Comparison of ENCODE assay signal across 19 cellular contexts in the genomic region with DNA sequence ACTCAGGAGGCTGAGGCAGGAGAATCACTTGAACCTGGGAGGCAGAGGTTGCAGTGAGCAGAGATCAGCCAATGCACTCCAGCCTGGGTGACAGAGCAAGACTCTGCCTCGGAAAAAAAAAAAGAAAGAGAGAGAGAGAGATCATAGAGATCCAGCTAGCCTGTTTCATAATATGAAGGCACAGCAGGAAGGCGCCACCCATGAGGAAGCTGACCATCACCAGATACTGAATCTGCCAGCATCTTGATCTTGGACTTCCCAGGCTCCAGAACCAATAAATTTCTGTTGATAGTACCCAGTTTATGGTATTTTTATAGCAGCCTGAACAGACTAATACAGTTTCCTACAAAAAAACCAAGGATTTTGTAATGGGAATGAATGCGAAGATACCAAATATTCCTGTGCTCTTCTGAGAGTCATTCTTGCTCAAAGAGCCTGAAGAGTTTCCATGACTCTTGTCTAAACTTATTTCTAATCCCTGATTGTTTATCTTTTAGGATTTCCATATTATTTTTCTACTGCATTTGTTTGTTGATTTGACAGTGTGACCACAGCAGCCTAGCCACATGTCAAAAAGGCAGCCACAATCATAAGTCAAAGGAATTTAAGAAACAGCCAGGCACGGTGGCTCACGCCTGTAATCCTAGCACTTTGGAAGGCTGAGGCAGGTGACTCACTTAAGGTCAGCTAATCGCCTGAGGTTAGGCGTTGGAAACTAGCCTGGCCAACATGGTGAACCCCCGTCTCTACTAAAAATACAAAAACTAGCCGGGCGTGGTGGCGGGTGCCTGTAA. TPM values are rescaled to one million over a fixed set of nuclear protein-coding genes. Genes with fewer than 3 reads are reported as not detected.
DNase-seq lines count a peak whose midpoint lies in the region; ATAC-seq and TF ChIP-seq lines count a peak whose summit lies in the region.
"Had no signal": no experiment of that assay in that cellular context is flagged by ENCODE, and none has a peak within 500 bp of the region (broad histone marks: within the 10 kb centered on the region; RNA-seq: fewer than 3 reads in every experiment).

No MANE protein-coding gene starts in this region.

- no peaks in the 10 kb centered on the region for H3K36me3 ChIP-seq in RWPE2 (ENCODE audit: low read depth)
- H3K36me3 ChIP-seq: neutrophil had no signal

- H3K27me3 Mint-ChIP-seq in activated CD8-positive, alpha-beta T cell treated with anti-CD3 and anti-CD28 coated beads for 36 hours, result no peaks in the 10 kb centered on the region

- no peaks in the 10 kb centered on the region for H3K9me3 ChIP-seq in RWPE2 (ENCODE audit: severe bottlenecking)
- H3K9me3 ChIP-seq: neutrophil had no signal

- no peaks in the 10 kb centered on the region for H3K4me1 ChIP-seq in RWPE2 (ENCODE audit: insufficient read depth, poor library complexity, severe bottlenecking)

- peaks cover 2% of the 10 kb centered on the region for H3K9me3 Mint-ChIP-seq in activated CD8-positive, alpha-beta T cell treated with anti-CD3 and anti-CD28 coated beads for 36 hours
- H3K9me3 Mint-ChIP-seq: CD8-positive, alpha-beta memory T cell had no signal

- CTCF ChIA-PET in activated CD8-positive, alpha-beta T cell treated with anti-CD3 and anti-CD28 coated beads for 36 hours (lab: Charles Lee), result no interaction called here

- no peaks in the 10 kb centered on the region for H3K36me3 Mint-ChIP-seq in activated CD8-positive, alpha-beta T cell treated with anti-CD3 and anti-CD28 coated beads for 36 hours (ENCODE audit: low read depth)
- H3K36me3 Mint-ChIP-seq: CD8-positive, alpha-beta memory T cell had no signal

- TF ChIP-seq CTCF in AG09319 (IDR thresholded peaks at IDR 0.05; ENCODE audit: low read depth, low read length), result no peak
- TF ChIP-seq CTCF in RWPE2 (IDR thresholded peaks at IDR 0.05; ENCODE audit: poor library complexity, severe bottlenecking), result no peak
- no peak for TF ChIP-seq CTCF in activated CD8-positive, alpha-beta T cell treated with anti-CD3 and anti-CD28 coated beads for 36 hours (IDR thresholded peaks at IDR 0.05)

- no peaks in the 10 kb centered on the region for H3K4me1 Mint-ChIP-seq in activated CD8-positive, alpha-beta T cell treated with anti-CD3 and anti-CD28 coated beads for 36 hours (ENCODE audit: low read depth)

- no peak overlapping the region for H3K27ac Mint-ChIP-seq in activated CD8-positive, alpha-beta T cell treated with anti-CD3 and anti-CD28 coated beads for 36 hours
- H3K27ac Mint-ChIP-seq: CD8-positive, alpha-beta memory T cell; T-helper 2 cell treated with Interferon-gamma antibody and Interleukin-4, amounts not matched to agents 5 μg/mL and 100 μg/mL, for 36 hours had no signal

- peak; percentile 62; the same call in 2 of the 3 replicates for ATAC-seq in RWPE2 (ENCODE audit: low read depth)
- no peak for ATAC-seq in HG03025 (IDR thresholded peaks at IDR 0.05; ENCODE audit: low FRiP score, unreplicated experiment)
- ATAC-seq in activated CD8-positive, alpha-beta T cell treated with anti-CD3 and anti-CD28 coated beads for 36 hours, result no peak
- ATAC-seq: left colon, sciatic nerve had no signal

- no peak overlapping the region for H3K4me3 Mint-ChIP-seq in activated CD8-positive, alpha-beta T cell treated with anti-CD3 and anti-CD28 coated beads for 36 hours
- H3K4me3 Mint-ChIP-seq: CD8-positive, alpha-beta memory T cell; T-helper 2 cell treated with Interferon-gamma antibody and Interleukin-4, amounts not matched to agents 5 μg/mL and 100 μg/mL, for 36 hours had no signal

- intact Hi-C loops in activated CD8-positive, alpha-beta T cell treated with anti-CD3 and anti-CD28 coated beads for 36 hours (cut with micrococcal nuclease), result loop anchor here (10.0 kb wide), 1 partner anchor 79 kb away; no protein-coding TSS in a partner anchor

- POLR2A ChIA-PET in activated CD8-positive, alpha-beta T cell treated with anti-CD3 and anti-CD28 coated beads for 36 hours (lab: Charles Lee), result no interaction called here

- no peak overlapping the region for H3K27ac ChIP-seq in RWPE2 (ENCODE audit: poor library complexity, severe bottlenecking)
- H3K27ac ChIP-seq: neutrophil had no signal

- H3K27me3 ChIP-seq in RWPE2 (ENCODE audit: insufficient read depth, poor library complexity, severe bottlenecking), result no peaks in the 10 kb centered on the region
- H3K27me3 ChIP-seq: neutrophil had no signal

- DNase-seq in AG09319 (ENCODE audit: extremely low read depth, low read depth) (peak; percentile 14), HK-2 (ENCODE audit: unreplicated experiment) (peak; percentile 24), RWPE2 (ENCODE audit: low spot score) (no peak), fibroblast of gingiva (ENCODE audit: low read depth) (peak; percentile 70), cerebellum (ENCODE audit: low spot score) (no peak), NCI-H1092 treated with DMSO at 0.1 percent for 48 hours (lab: John Stamatoyannopoulos, UW) (no peak)
- DNase-seq in activated CD8-positive, alpha-beta T cell treated with anti-CD3 and anti-CD28 coated beads for 36 hours, result no peak
- DNase-seq: activated CD4-positive, alpha-beta T cell treated with anti-CD3 and anti-CD28 coated beads for 4 hours; activated effector memory CD4-positive, alpha-beta T cell treated with Interleukin-2 at 50 U/mL for 16 hours; amniotic stem cell; CD8-positive, alpha-beta memory T cell; left colon; NCI-H1417; NCI-H446 treated with DMSO at 0.1 percent for 48 hours; stimulated activated CD4-positive, alpha-beta T cell treated with anti-CD3 and anti-CD28 coated beads, Interleukin-1b, Interleukin-23, amount 100 ng/mL, for 48 hours had no signal

- H3K4me3 ChIP-seq in RWPE2 (ENCODE audit: severe bottlenecking), result no peak overlapping the region

RNA-seq across cellular contexts. Expression of a gene that starts 37.7 kb away (rescaled TPM):
- total RNA-seq in cerebellum, result 24.3 TPM
- total RNA-seq in activated CD8-positive, alpha-beta T cell treated with anti-CD3 and anti-CD28 coated beads for 36 hours, result 100 to 1,000 TPM; 221 to 222 TPM

Comparison
In these comparisons a context has a peak if more than half of its experiments do, and no peak if none do; other contexts are left out.
1. DNase-seq: peak in AG09319 (single experiment), HK-2 (single experiment) and fibroblast of gingiva (single experiment); none in RWPE2 (single experiment), cerebellum (single experiment), NCI-H1092 treated with DMSO at 0.1 percent for 48 hours (single experiment) and activated CD8-positive, alpha-beta T cell treated with anti-CD3 and anti-CD28 coated beads for 36 hours (single experiment).